8 cellular contexts compared by ENCODE assay signal in the genomic region with DNA sequence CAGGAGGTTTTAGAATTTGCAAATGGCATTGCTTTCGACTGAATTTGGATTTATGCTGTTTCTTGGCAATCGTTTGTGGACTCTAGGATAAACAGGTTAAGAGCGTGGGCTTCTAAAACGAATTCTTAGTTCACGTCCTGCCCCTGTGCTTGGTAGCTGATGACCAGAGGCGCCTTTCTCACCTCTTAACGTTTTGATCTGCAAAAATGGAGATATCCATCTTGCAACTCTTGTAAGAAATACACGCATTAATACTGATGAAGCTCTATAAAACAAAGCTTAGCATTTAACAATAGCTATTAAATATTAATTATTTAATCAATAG.
DNase-seq lines count a peak whose midpoint lies in the region; ATAC-seq and TF ChIP-seq lines count a peak whose summit lies in the region.

No MANE protein-coding gene starts in this region.

- peaks cover 6% of the 10 kb centered on the region for H3K27me3 Mint-ChIP-seq in nephron progenitor cell (ENCODE audit: low read depth, poor library complexity)

- H3K4me2 ChIP-seq in BLaER1: peak overlapping the region; percentile 89
- H3K4me2 ChIP-seq in Loucy (ENCODE audit: low read depth, low read length, poor library complexity, severe bottlenecking): peak overlapping the region; percentile 96

- H3K27me3 ChIP-seq in BLaER1 (no peaks in the 10 kb centered on the region), Loucy (ENCODE audit: insufficient read depth, low read length, poor library complexity, severe bottlenecking) (no peaks in the 10 kb centered on the region)

- ATAC-seq in GM18505 (IDR thresholded peaks at IDR 0.05; ENCODE audit: unreplicated experiment) (no peak), HG03520 (IDR thresholded peaks at IDR 0.05; ENCODE audit: unreplicated experiment) (no peak), HG03354 (IDR thresholded peaks at IDR 0.05; ENCODE audit: poor library complexity, severe bottlenecking, unreplicated experiment) (no peak), GM18498 (IDR thresholded peaks at IDR 0.05; ENCODE audit: unreplicated experiment) (no peak)

- H3F3A ChIP-seq in Loucy (ENCODE audit: low read depth): no peaks in the 10 kb centered on the region

- H4K20me1 ChIP-seq in BLaER1 (peaks cover 13% of the 10 kb centered on the region; the same call in 1 of the 2 replicates), Loucy (ENCODE audit: insufficient read depth, low read length, poor library complexity, severe bottlenecking) (no peaks in the 10 kb centered on the region)

- no peaks in the 10 kb centered on the region for H3K9me3 Mint-ChIP-seq in nephron progenitor cell

- no peak overlapping the region for H3K27ac Mint-ChIP-seq in nephron progenitor cell

- H3K36me3 ChIP-seq in BLaER1 (peaks cover 11% of the 10 kb centered on the region; the same call in 1 of the 2 replicates), Loucy (ENCODE audit: insufficient read depth, low read length) (no peaks in the 10 kb centered on the region)

- DNase-seq in coronary artery (ENCODE audit: low spot score) (no peak), nephron progenitor cell (no peak)

- no peaks in the 10 kb centered on the region for H3K36me3 Mint-ChIP-seq in nephron progenitor cell (ENCODE audit: low read depth)

- H3K9me3 ChIP-seq in BLaER1 (0 out of 2 replicates have a peak, but pooled peaks cover 4% of the 10 kb centered on the region), Loucy (ENCODE audit: insufficient read depth, low read depth, low read length) (no peaks in the 10 kb centered on the region)

- H3K4me3 ChIP-seq in BLaER1: peak overlapping the region; percentile 88
- H3K4me3 ChIP-seq in Loucy (ENCODE audit: low read length, poor library complexity, severe bottlenecking): peak overlapping the region; percentile 97
- H3K4me3 ChIP-seq in coronary artery: peak overlapping the region; percentile 85

- peak overlapping the region; percentile 91 for H3K4me3 Mint-ChIP-seq in nephron progenitor cell

- H3K79me2 ChIP-seq in Loucy (ENCODE audit: insufficient read depth, low read length): peaks cover 37% of the 10 kb centered on the region

- H3K9ac ChIP-seq in BLaER1: peak overlapping the region; percentile 94; the same call in 1 of the 2 replicates
- H3K9ac ChIP-seq in Loucy (ENCODE audit: low read depth, low read length, poor library complexity, severe bottlenecking): peak overlapping the region; percentile 91

- peak overlapping the region; percentile 98; the same call in 1 of the 2 replicates for H2AFZ ChIP-seq in Loucy (ENCODE audit: low read length)

- H3K27ac ChIP-seq in BLaER1: no peak overlapping the region
- peak overlapping the region in 1 of 2 donors; percentile 95 for H3K27ac ChIP-seq in coronary artery

- H3K4me1 ChIP-seq in BLaER1 (peaks cover 69% of the 10 kb centered on the region), Loucy (ENCODE audit: insufficient read depth, low read length, poor library complexity, severe bottlenecking) (peaks cover 50% of the 10 kb centered on the region)

- no peaks in the 10 kb centered on the region for H3K9me2 ChIP-seq in Loucy (replicated peaks; ENCODE audit: low read depth, low read length)

- TF ChIP-seq CTCF in Loucy (conservative IDR thresholded peaks at IDR 0.05; ENCODE audit: low read length) (no peak), coronary artery (IDR thresholded peaks at IDR 0.05) (no peak), nephron progenitor cell (IDR thresholded peaks at IDR 0.05) (no peak)

- H3K4me1 Mint-ChIP-seq in nephron progenitor cell: peaks cover 41% of the 10 kb centered on the region

- TF ChIP-seq POLR2A in GM18505 (IDR thresholded peaks at IDR 0.05; ENCODE audit: borderline replicate concordance, extremely low read depth, insufficient read depth, insufficient read length): no peak
